24 cellular contexts compared by ENCODE assay signal in the genomic region with DNA sequence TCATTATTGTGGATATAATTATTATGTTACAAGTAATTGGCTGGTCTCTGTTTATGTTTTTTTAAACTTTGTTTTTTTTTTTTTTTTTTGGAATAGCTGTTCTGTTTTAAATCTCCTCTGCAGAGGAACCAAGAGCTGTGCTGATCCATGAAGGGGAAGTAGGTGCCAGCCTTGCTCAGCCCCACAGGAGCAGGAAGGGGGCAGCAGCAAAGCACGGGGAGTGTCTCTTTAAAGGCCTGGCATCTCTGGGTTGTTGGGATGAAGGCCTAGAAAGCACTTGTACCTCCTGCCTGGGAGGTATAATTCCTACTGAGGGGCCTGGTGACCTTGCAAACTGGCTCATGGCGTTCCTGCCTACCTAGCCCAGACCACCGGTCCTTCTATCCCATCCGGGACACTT. TPM values are rescaled to one million over a fixed set of nuclear protein-coding genes. Genes with fewer than 3 reads are reported as not detected.
A peak's percentile ranks its signal among the peaks of the same experiment; 100 is the strongest.
DNase-seq lines count a peak whose midpoint lies in the region; ATAC-seq and TF ChIP-seq lines count a peak whose summit lies in the region.
"Had no signal": no experiment of that assay in that cellular context is flagged by ENCODE, and none has a peak within 500 bp of the region (broad histone marks: within the 10 kb centered on the region; RNA-seq: fewer than 3 reads in every experiment).

No MANE protein-coding gene starts in this region.

- H3K79me2 ChIP-seq in PC-3 (ENCODE audit: low read length), result no peaks in the 10 kb centered on the region

- 83% methylated on average over 4 of the region's 4 CpGs for WGBS in urinary bladder

- no peak; the same call in 1 of the 2 replicates for TF ChIP-seq CTCF in PC-3 (conservative IDR thresholded peaks at IDR 0.05; ENCODE audit: low read depth, low read length)
- TF ChIP-seq CTCF in choroid plexus epithelial cell (conservative IDR thresholded peaks at IDR 0.05; ENCODE audit: low read depth, low read length), result peak; percentile 5

- no peaks in the 10 kb centered on the region for H4K20me1 ChIP-seq in PC-3 (ENCODE audit: low read length)

- no peaks in the 10 kb centered on the region for H3K9me3 Mint-ChIP-seq in activated naive CD4-positive, alpha-beta T cell treated with anti-CD3 and anti-CD28 coated beads, Interleukin-2, amount 50 U/mL, for 24 hours
- H3K9me3 Mint-ChIP-seq in activated naive CD4-positive, alpha-beta T cell treated with anti-CD3 and anti-CD28 coated beads for 36 hours, result no peaks in the 10 kb centered on the region
- H3K9me3 Mint-ChIP-seq in activated CD4-positive, alpha-beta memory T cell treated with anti-CD3 and anti-CD28 coated beads, Interleukin-2, amount 10 ng/mL, durations not matched to agents 7 days and 5 days, result no peaks in the 10 kb centered on the region
- no peaks in the 10 kb centered on the region for H3K9me3 Mint-ChIP-seq in activated T-helper 17 cell treated with anti-CD3 and anti-CD28 coated beads, Interleukin-2, amount 50 U/mL, for 72 hours
- H3K9me3 Mint-ChIP-seq: activated naive CD8-positive, alpha-beta T cell treated with anti-CD3 and anti-CD28 coated beads, Interleukin-2, amount 10 ng/mL, durations not matched to agents 7 days and 5 days; activated T-cell treated with anti-CD3 and anti-CD28 coated beads, Interleukin-2, amount 50 U/mL, for 4 hours; CD8-positive, alpha-beta memory T cell; naive thymus-derived CD8-positive, alpha-beta T cell had no signal

- peaks cover 25% of the 10 kb centered on the region for H3K27me3 Mint-ChIP-seq in activated naive CD4-positive, alpha-beta T cell treated with anti-CD3 and anti-CD28 coated beads, Interleukin-2, amount 50 U/mL, for 24 hours
- peaks cover 44% of the 10 kb centered on the region for H3K27me3 Mint-ChIP-seq in activated naive CD4-positive, alpha-beta T cell treated with anti-CD3 and anti-CD28 coated beads for 36 hours (ENCODE audit: low read depth)
- peaks cover 66% of the 10 kb centered on the region for H3K27me3 Mint-ChIP-seq in activated CD4-positive, alpha-beta memory T cell treated with anti-CD3 and anti-CD28 coated beads, Interleukin-2, amount 10 ng/mL, durations not matched to agents 7 days and 5 days
- H3K27me3 Mint-ChIP-seq in activated T-helper 17 cell treated with anti-CD3 and anti-CD28 coated beads, Interleukin-2, amount 50 U/mL, for 72 hours, result peaks cover 37% of the 10 kb centered on the region

- H3K4me3 ChIP-seq in PC-3 (ENCODE audit: low read length) (no peak overlapping the region), choroid plexus epithelial cell (ENCODE audit: low read depth, low read length) (no peak overlapping the region), urinary bladder (ENCODE audit: low read depth, low read length) (no peak overlapping the region)
- H3K4me3 ChIP-seq: GM12878, K562, skin epidermis had no signal

- peak; percentile 39; the same call in 1 of the 2 replicates for ATAC-seq in PC-3
- no peak for ATAC-seq in activated T-helper 17 cell treated with anti-CD3 and anti-CD28 coated beads, Interleukin-2, amount 50 U/mL, for 72 hours (replicated peaks)
- ATAC-seq: activated T-cell treated with anti-CD3 and anti-CD28 coated beads, Interleukin-2, amount 50 U/mL, for 4 hours; GM12878; K562; naive thymus-derived CD8-positive, alpha-beta T cell had no signal

- CTCF ChIA-PET in activated naive CD4-positive, alpha-beta T cell treated with anti-CD3 and anti-CD28 coated beads for 36 hours (lab: Charles Lee), result interaction anchor here (0.8 to 1.2 kb wide), 2 partner anchors 75 to 115 kb away, joined by 4 read pairs; no protein-coding TSS in a partner anchor
- CTCF ChIA-PET in PC-3 (lab: Charles Lee), result interaction anchor here (0.5 to 2.8 kb wide), 4 partner anchors 22 to 166 kb away, joined by 3 to 14 read pairs (median 9); no protein-coding TSS in a partner anchor
- CTCF ChIA-PET in activated CD4-positive, alpha-beta memory T cell treated with anti-CD3 and anti-CD28 coated beads, Interleukin-2, amount 10 ng/mL, durations not matched to agents 7 days and 5 days (lab: Charles Lee), result interaction anchor here (1.0 kb wide), 1 partner anchor 14 kb away, joined by 3 read pairs; no protein-coding TSS in a partner anchor

- no peaks in the 10 kb centered on the region for H3K27me3 ChIP-seq in PC-3 (ENCODE audit: low read length)

- peak overlapping the region; percentile 52 for H3K4me2 ChIP-seq in PC-3 (ENCODE audit: low read length)

- H3F3A ChIP-seq in PC-3 (ENCODE audit: low read length, unreplicated experiment), result no peaks in the 10 kb centered on the region

- H3K4me1 Mint-ChIP-seq in activated naive CD4-positive, alpha-beta T cell treated with anti-CD3 and anti-CD28 coated beads, Interleukin-2, amount 50 U/mL, for 24 hours, result peaks cover 32% of the 10 kb centered on the region
- peaks cover 33% of the 10 kb centered on the region for H3K4me1 Mint-ChIP-seq in activated naive CD4-positive, alpha-beta T cell treated with anti-CD3 and anti-CD28 coated beads for 36 hours (ENCODE audit: low read depth)
- peaks cover 31% of the 10 kb centered on the region for H3K4me1 Mint-ChIP-seq in activated CD4-positive, alpha-beta memory T cell treated with anti-CD3 and anti-CD28 coated beads, Interleukin-2, amount 10 ng/mL, durations not matched to agents 7 days and 5 days
- peaks cover 18% of the 10 kb centered on the region for H3K4me1 Mint-ChIP-seq in activated T-helper 17 cell treated with anti-CD3 and anti-CD28 coated beads, Interleukin-2, amount 50 U/mL, for 72 hours

- DNase-seq in activated naive CD4-positive, alpha-beta T cell treated with anti-CD3 and anti-CD28 coated beads for 36 hours, result no peak
- DNase-seq in PC-3 (no peak), choroid plexus epithelial cell (ENCODE audit: low read depth) (no peak), GM19240 (ENCODE audit: insufficient read length, low spot score) (no peak)
- no peak for DNase-seq in activated CD4-positive, alpha-beta memory T cell treated with anti-CD3 and anti-CD28 coated beads, Interleukin-2, amount 10 ng/mL, durations not matched to agents 7 days and 5 days
- DNase-seq: activated CD4-positive, alpha-beta T cell treated with anti-CD3 and anti-CD28 coated beads, Interleukin-2, amount 50 U/mL, for 48 hours; activated naive CD8-positive, alpha-beta T cell treated with anti-CD3 and anti-CD28 coated beads, Interleukin-2, amount 10 ng/mL, durations not matched to agents 7 days and 5 days; activated T-cell treated with anti-CD3 and anti-CD28 coated beads, Interleukin-2, amount 50 U/mL, for 4 hours; CD8-positive, alpha-beta memory T cell; glutamatergic neuron; immature natural killer cell; naive thymus-derived CD8-positive, alpha-beta T cell; NCI-H1105 treated with DMSO at 0.1 percent for 48 hours; NCI-H226; stimulated activated CD4-positive, alpha-beta T cell treated with anti-CD3 and anti-CD28 coated beads, Interleukin-4, amount 100 ng/mL, for 24 hours; stimulated activated CD8-positive, alpha-beta memory T cell treated with anti-CD3 and anti-CD28 coated beads, Interleukin-4, amount 100 ng/mL, for 48 hours had no signal

- H3K27ac Mint-ChIP-seq in activated naive CD4-positive, alpha-beta T cell treated with anti-CD3 and anti-CD28 coated beads, Interleukin-2, amount 50 U/mL, for 24 hours, result peak overlapping the region; percentile 23
- no peak overlapping the region for H3K27ac Mint-ChIP-seq in activated naive CD4-positive, alpha-beta T cell treated with anti-CD3 and anti-CD28 coated beads for 36 hours
- no peak overlapping the region for H3K27ac Mint-ChIP-seq in activated CD4-positive, alpha-beta memory T cell treated with anti-CD3 and anti-CD28 coated beads, Interleukin-2, amount 10 ng/mL, durations not matched to agents 7 days and 5 days
- H3K27ac Mint-ChIP-seq in activated T-helper 17 cell treated with anti-CD3 and anti-CD28 coated beads, Interleukin-2, amount 50 U/mL, for 72 hours, result no peak overlapping the region
- H3K27ac Mint-ChIP-seq: activated naive CD8-positive, alpha-beta T cell treated with anti-CD3 and anti-CD28 coated beads, Interleukin-2, amount 10 ng/mL, durations not matched to agents 7 days and 5 days; CD8-positive, alpha-beta memory T cell; immature natural killer cell; progenitor cell of endocrine pancreas had no signal

- no peak overlapping the region for H3K4me3 Mint-ChIP-seq in activated naive CD4-positive, alpha-beta T cell treated with anti-CD3 and anti-CD28 coated beads, Interleukin-2, amount 50 U/mL, for 24 hours
- H3K4me3 Mint-ChIP-seq in activated naive CD4-positive, alpha-beta T cell treated with anti-CD3 and anti-CD28 coated beads for 36 hours, result no peak overlapping the region
- no peak overlapping the region for H3K4me3 Mint-ChIP-seq in activated CD4-positive, alpha-beta memory T cell treated with anti-CD3 and anti-CD28 coated beads, Interleukin-2, amount 10 ng/mL, durations not matched to agents 7 days and 5 days
- no peak overlapping the region for H3K4me3 Mint-ChIP-seq in activated T-helper 17 cell treated with anti-CD3 and anti-CD28 coated beads, Interleukin-2, amount 50 U/mL, for 72 hours
- H3K4me3 Mint-ChIP-seq: activated naive CD8-positive, alpha-beta T cell treated with anti-CD3 and anti-CD28 coated beads, Interleukin-2, amount 10 ng/mL, durations not matched to agents 7 days and 5 days; activated T-cell treated with anti-CD3 and anti-CD28 coated beads, Interleukin-2, amount 50 U/mL, for 4 hours; CD8-positive, alpha-beta memory T cell; immature natural killer cell; naive thymus-derived CD8-positive, alpha-beta T cell had no signal

- H3K36me3 ChIP-seq in PC-3 (ENCODE audit: low read depth, low read length) (no peaks in the 10 kb centered on the region), urinary bladder (ENCODE audit: insufficient read depth) (no peaks in the 10 kb centered on the region)

- no peaks in the 10 kb centered on the region for H3K36me3 Mint-ChIP-seq in activated naive CD4-positive, alpha-beta T cell treated with anti-CD3 and anti-CD28 coated beads, Interleukin-2, amount 50 U/mL, for 24 hours
- H3K36me3 Mint-ChIP-seq in activated naive CD4-positive, alpha-beta T cell treated with anti-CD3 and anti-CD28 coated beads for 36 hours (ENCODE audit: low read depth), result no peaks in the 10 kb centered on the region
- no peaks in the 10 kb centered on the region for H3K36me3 Mint-ChIP-seq in activated CD4-positive, alpha-beta memory T cell treated with anti-CD3 and anti-CD28 coated beads, Interleukin-2, amount 10 ng/mL, durations not matched to agents 7 days and 5 days (ENCODE audit: low read depth)
- H3K36me3 Mint-ChIP-seq in activated T-helper 17 cell treated with anti-CD3 and anti-CD28 coated beads, Interleukin-2, amount 50 U/mL, for 72 hours (ENCODE audit: low read depth), result no peaks in the 10 kb centered on the region
- H3K36me3 Mint-ChIP-seq: activated naive CD8-positive, alpha-beta T cell treated with anti-CD3 and anti-CD28 coated beads, Interleukin-2, amount 10 ng/mL, durations not matched to agents 7 days and 5 days; CD8-positive, alpha-beta memory T cell; immature natural killer cell; naive thymus-derived CD8-positive, alpha-beta T cell had no signal

- no peaks in the 10 kb centered on the region for H3K9me3 ChIP-seq in PC-3 (ENCODE audit: low read length)

- H3K27ac ChIP-seq in PC-3 (ENCODE audit: low read length) (peak overlapping the region; percentile 57), urinary bladder (ENCODE audit: low read depth) (peak overlapping the region; percentile 25)

- peak overlapping the region; percentile 49; the same call in 1 of the 2 replicates for H2AFZ ChIP-seq in PC-3 (ENCODE audit: low read length)

- POLR2A ChIA-PET in PC-3 (lab: Charles Lee; ENCODE audit: unreplicated experiment), result no interaction called here
- POLR2A ChIA-PET in activated CD4-positive, alpha-beta memory T cell treated with anti-CD3 and anti-CD28 coated beads, Interleukin-2, amount 10 ng/mL, durations not matched to agents 7 days and 5 days (lab: Charles Lee), result interaction anchor here (1.7 kb wide), 1 partner anchor 49 kb away, joined by 9 read pairs; no protein-coding TSS in a partner anchor

- no TSS peak for BruUV-seq in PC-3 (replicated peaks; lab: Mats Ljungman, UMichigan)

- peaks cover 48% of the 10 kb centered on the region for H3K4me1 ChIP-seq in PC-3 (ENCODE audit: insufficient read depth, low read length)
- H3K4me1 ChIP-seq in urinary bladder (ENCODE audit: insufficient read depth), result peaks cover 2% of the 10 kb centered on the region

- intact Hi-C loops in activated naive CD4-positive, alpha-beta T cell treated with anti-CD3 and anti-CD28 coated beads for 36 hours (cut with micrococcal nuclease), result no loop called here
- intact Hi-C loops in PC-3 (cut with micrococcal nuclease), result loop anchor here (2.0 kb wide), 1 partner anchor 74 kb away; no protein-coding TSS in a partner anchor

- H3K9me2 ChIP-seq in PC-3 (replicated peaks; ENCODE audit: low read length), result no peaks in the 10 kb centered on the region

- H3K9ac ChIP-seq in PC-3 (ENCODE audit: low read length), result 0 out of 2 replicates have a peak overlapping the region, but pooled peaks have one; percentile 23

RNA-seq across cellular contexts. Expression of a gene that starts 2.5 kb away (rescaled TPM):
- total RNA-seq in activated naive CD4-positive, alpha-beta T cell treated with anti-CD3 and anti-CD28 coated beads for 36 hours, result under 1 TPM; 0.26 to 0.52 TPM
- total RNA-seq in PC-3 (2014; rRNA removed), result 3.5 and 7.8 TPM in 2 replicates
- 15.1 TPM for total RNA-seq in urinary bladder
- polyA plus RNA-seq in urinary bladder, result 7.6 TPM
- under 1 TPM in 1 of 2 experiments, not detected in 1; 0.10 TPM for total RNA-seq in activated CD4-positive, alpha-beta memory T cell treated with anti-CD3 and anti-CD28 coated beads, Interleukin-2, amount 10 ng/mL, durations not matched to agents 7 days and 5 days
- not detected for total RNA-seq in activated T-helper 17 cell treated with anti-CD3 and anti-CD28 coated beads, Interleukin-2, amount 50 U/mL, for 72 hours
- total RNA-seq: activated naive CD8-positive, alpha-beta T cell treated with anti-CD3 and anti-CD28 coated beads, Interleukin-2, amount 10 ng/mL, durations not matched to agents 7 days and 5 days; activated T-cell treated with anti-CD3 and anti-CD28 coated beads, Interleukin-2, amount 50 U/mL, for 4 hours; K562; lung microvascular endothelial cell; naive thymus-derived CD8-positive, alpha-beta T cell had no signal
- polyA plus RNA-seq: CD8-positive, alpha-beta memory T cell; immature natural killer cell; naive thymus-derived CD8-positive, alpha-beta T cell had no signal
